Comparison of ENCODE assay signal across 17 cellular contexts in the genomic region with DNA sequence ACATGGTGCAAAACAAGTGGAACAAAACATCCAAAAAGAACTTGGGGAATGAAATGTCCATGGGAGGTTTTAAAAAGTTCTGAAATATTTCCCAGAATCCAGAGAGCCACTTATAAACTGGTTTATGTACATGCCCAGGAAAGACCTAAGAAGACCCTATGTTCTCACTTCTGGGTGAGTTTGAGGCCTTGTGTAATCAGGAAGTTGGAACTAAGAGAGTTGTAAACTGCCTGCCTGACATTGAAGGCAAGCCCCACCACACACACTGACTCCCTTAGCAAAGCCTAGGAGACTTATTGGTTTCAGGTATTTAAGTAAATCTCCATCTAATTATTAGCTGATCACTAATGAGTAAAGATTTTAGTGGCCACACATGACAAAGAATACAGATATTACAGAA.
DNase-seq lines count a peak whose midpoint lies in the region; ATAC-seq and TF ChIP-seq lines count a peak whose summit lies in the region.
"Had no signal": no experiment of that assay in that cellular context is flagged by ENCODE, and none has a peak within 500 bp of the region (broad histone marks: within the 10 kb centered on the region; RNA-seq: fewer than 3 reads in every experiment).

No MANE protein-coding gene starts in this region.

- H3K27ac Mint-ChIP-seq in osteocyte (ENCODE audit: unreplicated experiment): peak overlapping the region; percentile 77
- H3K27ac Mint-ChIP-seq: B cell; CD8-positive, alpha-beta T cell; GM23338 had no signal

- ATAC-seq in right cardiac atrium: peak; percentile 55 to 69
- ATAC-seq: CD8-positive, alpha-beta T cell; GM23338 had no signal

- intact Hi-C loops in right cardiac atrium (cut with DNase I): no loop called here
- intact Hi-C loops in cardiac septum (cut with DNase I): no loop called here

- no peak overlapping the region for H3K4me3 ChIP-seq in right cardiac atrium (ENCODE audit: low read length)
- H3K4me3 ChIP-seq in fibroblast of villous mesenchyme (ENCODE audit: low read depth, low read length): no peak overlapping the region
- H3K4me3 ChIP-seq: BLaER1 treated with 17β-estradiol and CSF1 and Interleukin-3, amounts not matched to agents 10 nM and 100 nM; GM23338 had no signal

- peaks cover 21% of the 10 kb centered on the region for H3K4me1 Mint-ChIP-seq in osteocyte (ENCODE audit: unreplicated experiment)
- H3K4me1 Mint-ChIP-seq: B cell had no signal

- no peaks in the 10 kb centered on the region for H3K27me3 ChIP-seq in right cardiac atrium (ENCODE audit: control insufficient read depth, insufficient read depth)
- H3K27me3 ChIP-seq: BLaER1 treated with 17β-estradiol and CSF1 and Interleukin-3, amounts not matched to agents 10 nM and 100 nM had no signal

- peaks cover 11% of the 10 kb centered on the region for H3K9me3 Mint-ChIP-seq in osteocyte (ENCODE audit: unreplicated experiment)
- H3K9me3 Mint-ChIP-seq: GM23338 had no signal

- H3K27me3 Mint-ChIP-seq in osteocyte (ENCODE audit: unreplicated experiment): no peaks in the 10 kb centered on the region
- H3K27me3 Mint-ChIP-seq: B cell had no signal

- no peaks in the 10 kb centered on the region for H3K4me1 ChIP-seq in right cardiac atrium (ENCODE audit: control insufficient read depth, insufficient read depth, low read length)

- TF ChIP-seq POLR2A in erythroblast (IDR thresholded peaks at IDR 0.05; ENCODE audit: low read length): no peak

- H3K9me3 ChIP-seq in right cardiac atrium (ENCODE audit: control insufficient read depth, low read length): no peaks in the 10 kb centered on the region
- H3K9me3 ChIP-seq: BLaER1 treated with 17β-estradiol and CSF1 and Interleukin-3, amounts not matched to agents 10 nM and 100 nM had no signal

- no peak for TF ChIP-seq CTCF in fibroblast of villous mesenchyme (IDR thresholded peaks at IDR 0.05; ENCODE audit: insufficient read depth, low read depth, low read length)
- TF ChIP-seq CTCF in osteocyte (IDR thresholded peaks at IDR 0.05): no peak

- DNase-seq in right cardiac atrium: no peak
- DNase-seq in cardiac septum (ENCODE audit: low spot score): no peak
- DNase-seq in fibroblast of villous mesenchyme (ENCODE audit: low read depth): peak; percentile 43
- DNase-seq in osteocyte (ENCODE audit: extremely low spot score, unreplicated experiment): no peak
- no peak for DNase-seq in erythroblast (lab: John Stamatoyannopoulos, UW)
- no peak for DNase-seq in substantia nigra (lab: John Stamatoyannopoulos, UW)
- no peak for DNase-seq in AG20443 (ENCODE audit: low spot score)
- DNase-seq: 8988T; Calu3; CD8-positive, alpha-beta T cell; DMS79 treated with DMSO at 0.1 percent for 48 hours; GF-D8; HCEC 1CT had no signal

- peaks cover 7% of the 10 kb centered on the region for H3K36me3 Mint-ChIP-seq in osteocyte (ENCODE audit: unreplicated experiment)
- H3K36me3 Mint-ChIP-seq: CD8-positive, alpha-beta T cell had no signal

- no peak overlapping the region for H3K27ac ChIP-seq in right cardiac atrium (ENCODE audit: low read length)
- no peak overlapping the region for H3K27ac ChIP-seq in substantia nigra (ENCODE audit: low read depth, low read length, poor library complexity, severe bottlenecking)
- H3K27ac ChIP-seq: BLaER1 treated with 17β-estradiol and CSF1 and Interleukin-3, amounts not matched to agents 10 nM and 100 nM; HL-60 had no signal

- H3K4me3 Mint-ChIP-seq in osteocyte (ENCODE audit: unreplicated experiment): no peak overlapping the region
- H3K4me3 Mint-ChIP-seq: B cell; CD8-positive, alpha-beta T cell; GM23338 had no signal
